ENCODE assay signal across 9 cellular contexts in genomic region chr18:62618735-62619134, GRCh38.
"Had no signal": no experiment of that assay in that cellular context is flagged by ENCODE, and none has a peak within 500 bp of the region (broad histone marks: within the 10 kb centered on the region; RNA-seq: fewer than 3 reads in every experiment).

No MANE protein-coding gene starts in this region.

- H3K9ac ChIP-seq: GM23248, KMS-11 had no signal

- ATAC-seq: HCT116 had no signal

- H3K4me3 ChIP-seq: GM23248, HAP-1 had no signal

- H3K9me3 ChIP-seq: HAP-1 had no signal

- H3K27ac ChIP-seq: GM23248, KMS-11 had no signal

- H3K4me1 ChIP-seq: HAP-1 had no signal

- DNase-seq: GM23248, GOT3, H7, IMR-90, KBM-7 had no signal

- FAIRE-seq: HTR-8/SVneo had no signal

- H2AFZ ChIP-seq: GM23248 had no signal

- H3K36me3 ChIP-seq: HAP-1 had no signal

- H3K4me2 ChIP-seq: KMS-11 had no signal
